ENCODE assay signal across 8 cellular contexts in the genomic region with DNA sequence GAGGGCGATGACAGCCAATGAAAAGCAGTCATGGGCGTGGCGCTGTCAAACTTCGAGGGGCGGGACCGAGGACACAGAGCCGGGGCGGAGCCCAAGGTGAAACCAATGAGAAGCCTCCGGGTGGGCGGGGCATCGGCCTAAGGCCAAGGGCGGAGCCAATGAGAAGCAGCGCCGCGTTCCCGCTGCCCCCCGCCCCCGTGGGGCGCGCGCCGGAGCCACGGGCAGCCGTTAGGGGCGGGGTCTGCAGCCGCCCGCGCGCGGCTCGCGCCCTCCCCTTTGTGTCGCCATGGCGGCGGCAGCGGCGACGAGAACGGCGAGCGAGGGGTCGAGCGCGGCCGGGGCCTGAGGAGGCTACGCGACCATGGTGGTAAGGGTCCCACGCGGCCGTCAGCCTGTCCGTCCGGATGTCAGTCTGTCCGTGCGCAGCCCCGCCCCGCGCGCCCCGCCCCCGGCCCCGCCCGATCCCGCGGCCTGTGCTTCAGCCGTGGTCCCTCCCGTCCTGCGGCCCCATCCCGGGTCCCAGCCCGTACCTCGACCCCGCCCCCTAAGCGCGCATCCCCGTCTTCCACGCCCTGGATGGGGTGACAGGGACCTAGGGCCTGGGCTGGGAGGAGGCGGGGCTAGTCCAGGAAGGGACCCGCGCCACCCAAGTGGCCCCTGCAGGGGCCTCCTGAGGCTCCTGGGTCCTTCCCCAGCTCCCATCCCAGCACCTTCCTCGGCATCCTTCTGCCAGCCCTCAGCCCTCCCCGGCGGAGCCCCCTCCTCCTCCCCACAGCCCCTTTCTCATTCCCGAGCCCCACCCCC. TPM values are rescaled to one million over a fixed set of nuclear protein-coding genes. Genes with fewer than 3 reads are reported as not detected.
DNase-seq lines count a peak whose midpoint lies in the region; ATAC-seq and TF ChIP-seq lines count a peak whose summit lies in the region.

A gene with protein sequence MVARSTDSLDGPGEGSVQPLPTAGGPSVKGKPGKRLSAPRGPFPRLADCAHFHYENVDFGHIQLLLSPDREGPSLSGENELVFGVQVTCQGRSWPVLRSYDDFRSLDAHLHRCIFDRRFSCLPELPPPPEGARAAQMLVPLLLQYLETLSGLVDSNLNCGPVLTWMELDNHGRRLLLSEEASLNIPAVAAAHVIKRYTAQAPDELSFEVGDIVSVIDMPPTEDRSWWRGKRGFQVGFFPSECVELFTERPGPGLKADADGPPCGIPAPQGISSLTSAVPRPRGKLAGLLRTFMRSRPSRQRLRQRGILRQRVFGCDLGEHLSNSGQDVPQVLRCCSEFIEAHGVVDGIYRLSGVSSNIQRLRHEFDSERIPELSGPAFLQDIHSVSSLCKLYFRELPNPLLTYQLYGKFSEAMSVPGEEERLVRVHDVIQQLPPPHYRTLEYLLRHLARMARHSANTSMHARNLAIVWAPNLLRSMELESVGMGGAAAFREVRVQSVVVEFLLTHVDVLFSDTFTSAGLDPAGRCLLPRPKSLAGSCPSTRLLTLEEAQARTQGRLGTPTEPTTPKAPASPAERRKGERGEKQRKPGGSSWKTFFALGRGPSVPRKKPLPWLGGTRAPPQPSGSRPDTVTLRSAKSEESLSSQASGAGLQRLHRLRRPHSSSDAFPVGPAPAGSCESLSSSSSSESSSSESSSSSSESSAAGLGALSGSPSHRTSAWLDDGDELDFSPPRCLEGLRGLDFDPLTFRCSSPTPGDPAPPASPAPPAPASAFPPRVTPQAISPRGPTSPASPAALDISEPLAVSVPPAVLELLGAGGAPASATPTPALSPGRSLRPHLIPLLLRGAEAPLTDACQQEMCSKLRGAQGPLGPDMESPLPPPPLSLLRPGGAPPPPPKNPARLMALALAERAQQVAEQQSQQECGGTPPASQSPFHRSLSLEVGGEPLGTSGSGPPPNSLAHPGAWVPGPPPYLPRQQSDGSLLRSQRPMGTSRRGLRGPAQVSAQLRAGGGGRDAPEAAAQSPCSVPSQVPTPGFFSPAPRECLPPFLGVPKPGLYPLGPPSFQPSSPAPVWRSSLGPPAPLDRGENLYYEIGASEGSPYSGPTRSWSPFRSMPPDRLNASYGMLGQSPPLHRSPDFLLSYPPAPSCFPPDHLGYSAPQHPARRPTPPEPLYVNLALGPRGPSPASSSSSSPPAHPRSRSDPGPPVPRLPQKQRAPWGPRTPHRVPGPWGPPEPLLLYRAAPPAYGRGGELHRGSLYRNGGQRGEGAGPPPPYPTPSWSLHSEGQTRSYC (plus strand): TSS at position 267 of the 804 bp plus-strand sequence. CDS start 95 bp downstream, at position 362.

- H3K27ac ChIP-seq in RWPE2 (ENCODE audit: poor library complexity, severe bottlenecking): peak within 1 kb of the TSS; percentile 9

- peaks cover 11% of the 10 kb centered on the region for H4K20me1 ChIP-seq in Loucy (ENCODE audit: insufficient read depth, low read length, poor library complexity, severe bottlenecking)

- peaks cover 39% of the 10 kb centered on the region for H3K79me2 ChIP-seq in Loucy (ENCODE audit: insufficient read depth, low read length)

- peak within 1 kb of the TSS; percentile 82 for H2AFZ ChIP-seq in Loucy (ENCODE audit: low read length)

- H3K9me2 ChIP-seq in Loucy (replicated peaks; ENCODE audit: low read depth, low read length): no peaks in the 10 kb centered on the region

- H3K27ac Mint-ChIP-seq in activated T-helper 17 cell treated with anti-CD3 and anti-CD28 coated beads, Interleukin-2, amount 50 U/mL, for 72 hours: peak within 1 kb of the TSS; percentile 41
- H3K27ac Mint-ChIP-seq in natural killer cell: peak within 1 kb of the TSS; percentile 43 to 72

- no peaks in the 10 kb centered on the region for H3K36me3 ChIP-seq in H7 (replicated peaks; ENCODE audit: control insufficient read depth, insufficient read depth, low read length)
- H3K36me3 ChIP-seq in Loucy (ENCODE audit: insufficient read depth, low read length): peaks cover 8% of the 10 kb centered on the region; the same call in 1 of the 2 replicates
- H3K36me3 ChIP-seq in RWPE2 (ENCODE audit: low read depth): no peaks in the 10 kb centered on the region

- ATAC-seq in RWPE2 (ENCODE audit: low read depth) (peak; percentile 89), natural killer cell (peak; percentile 98 to 100 (median 99))
- peak; percentile 97 for ATAC-seq in activated T-helper 17 cell treated with anti-CD3 and anti-CD28 coated beads, Interleukin-2, amount 50 U/mL, for 72 hours (replicated peaks)

- peaks cover 28% of the 10 kb centered on the region for H3K4me1 ChIP-seq in Loucy (ENCODE audit: insufficient read depth, low read length, poor library complexity, severe bottlenecking)
- peaks cover 3% of the 10 kb centered on the region for H3K4me1 ChIP-seq in RWPE2 (ENCODE audit: insufficient read depth, poor library complexity, severe bottlenecking)

- peak within 1 kb of the TSS; percentile 95 for H3K4me2 ChIP-seq in Loucy (ENCODE audit: low read depth, low read length, poor library complexity, severe bottlenecking)

- TF ChIP-seq CTCF in Loucy (conservative IDR thresholded peaks at IDR 0.05; ENCODE audit: low read length) (no peak), RWPE2 (IDR thresholded peaks at IDR 0.05; ENCODE audit: poor library complexity, severe bottlenecking) (no peak), natural killer cell (IDR thresholded peaks at IDR 0.05) (no peak)

- H3K9me3 ChIP-seq in Loucy (ENCODE audit: insufficient read depth, low read depth, low read length): no peaks in the 10 kb centered on the region
- H3K9me3 ChIP-seq in RWPE2 (ENCODE audit: severe bottlenecking): peaks cover 2% of the 10 kb centered on the region

- DNase-seq in ELR (ENCODE audit: low read depth): peak; percentile 99
- DNase-seq in H7: peak; percentile 99
- peak; percentile 99 for DNase-seq in RWPE2 (ENCODE audit: low spot score)
- peak; percentile 92 for DNase-seq in fibroblast of peridontal ligament (ENCODE audit: extremely low read depth)
- peak; percentile 98 for DNase-seq in natural killer cell
- DNase-seq in stimulated activated naive CD4-positive, alpha-beta T cell (lab: John Stamatoyannopoulos, UW): peak; percentile 93 to 99 (median 98)

- H3K27me3 ChIP-seq in H7 (ENCODE audit: control insufficient read depth, insufficient read depth, low read length) (peaks cover 17% of the 10 kb centered on the region), Loucy (ENCODE audit: insufficient read depth, low read length, poor library complexity, severe bottlenecking) (no peaks in the 10 kb centered on the region), RWPE2 (ENCODE audit: insufficient read depth, poor library complexity, severe bottlenecking) (no peaks in the 10 kb centered on the region)

- H3K4me1 Mint-ChIP-seq in activated T-helper 17 cell treated with anti-CD3 and anti-CD28 coated beads, Interleukin-2, amount 50 U/mL, for 72 hours: peaks cover 9% of the 10 kb centered on the region
- H3K4me1 Mint-ChIP-seq in natural killer cell: peaks cover 18 to 27% of the 10 kb centered on the region in 2 donors

- peak within 1 kb of the TSS; percentile 85 for H3K9ac ChIP-seq in Loucy (ENCODE audit: low read depth, low read length, poor library complexity, severe bottlenecking)

- no peaks in the 10 kb centered on the region for H3K27me3 Mint-ChIP-seq in activated T-helper 17 cell treated with anti-CD3 and anti-CD28 coated beads, Interleukin-2, amount 50 U/mL, for 72 hours
- no peaks in the 10 kb centered on the region for H3K27me3 Mint-ChIP-seq in natural killer cell (ENCODE audit: low read depth in 2 of 2)

- peak within 1 kb of the TSS; percentile 64 for H3K4me3 ChIP-seq in H7 (ENCODE audit: insufficient read depth, low read depth, low read length)
- H3K4me3 ChIP-seq in Loucy (ENCODE audit: low read length, poor library complexity, severe bottlenecking): peak within 1 kb of the TSS; percentile 96
- H3K4me3 ChIP-seq in RWPE2 (ENCODE audit: severe bottlenecking): peak within 1 kb of the TSS; percentile 63

- no peaks in the 10 kb centered on the region for H3K36me3 Mint-ChIP-seq in activated T-helper 17 cell treated with anti-CD3 and anti-CD28 coated beads, Interleukin-2, amount 50 U/mL, for 72 hours (ENCODE audit: low read depth)
- no peaks in the 10 kb centered on the region for H3K36me3 Mint-ChIP-seq in natural killer cell

- intact Hi-C loops in natural killer cell (cut with micrococcal nuclease): loop anchor here (1.0 kb wide), 3 partner anchors 17 to 35 kb away; partner anchors contain the start of genes PROSER3, PSENEN and U2AF1L4

- peak within 1 kb of the TSS; percentile 81 for H3K4me3 Mint-ChIP-seq in activated T-helper 17 cell treated with anti-CD3 and anti-CD28 coated beads, Interleukin-2, amount 50 U/mL, for 72 hours
- peak within 1 kb of the TSS; percentile 90 for H3K4me3 Mint-ChIP-seq in natural killer cell

- H3F3A ChIP-seq in Loucy (ENCODE audit: low read depth): no peaks in the 10 kb centered on the region

- H3K9me3 Mint-ChIP-seq in activated T-helper 17 cell treated with anti-CD3 and anti-CD28 coated beads, Interleukin-2, amount 50 U/mL, for 72 hours: no peaks in the 10 kb centered on the region
- H3K9me3 Mint-ChIP-seq in natural killer cell: no peaks in the 10 kb centered on the region

RNA-seq across cellular contexts. Expression of the gene that starts here (rescaled TPM):
- 3.7 and 6.4 TPM in 2 replicates for total RNA-seq in H7 (2014; rRNA removed; shearing (Covaris generic))
- total RNA-seq in activated T-helper 17 cell treated with anti-CD3 and anti-CD28 coated beads, Interleukin-2, amount 50 U/mL, for 72 hours: 10 to 100 TPM; 40.3 to 71.7 TPM
- total RNA-seq in natural killer cell: 10 to 100 TPM; 34.4 to 39.3 (median 37.5) TPM

Comparison
In these comparisons a context has a peak if more than half of its experiments do, and no peak if none do; other contexts are left out.
1. Peak in every context shown above with its lines: DNase-seq, ATAC-seq, H3K4me3 ChIP-seq and H3K27ac ChIP-seq.